ENCODE assay signal across 1 cellular context in the genomic region with DNA sequence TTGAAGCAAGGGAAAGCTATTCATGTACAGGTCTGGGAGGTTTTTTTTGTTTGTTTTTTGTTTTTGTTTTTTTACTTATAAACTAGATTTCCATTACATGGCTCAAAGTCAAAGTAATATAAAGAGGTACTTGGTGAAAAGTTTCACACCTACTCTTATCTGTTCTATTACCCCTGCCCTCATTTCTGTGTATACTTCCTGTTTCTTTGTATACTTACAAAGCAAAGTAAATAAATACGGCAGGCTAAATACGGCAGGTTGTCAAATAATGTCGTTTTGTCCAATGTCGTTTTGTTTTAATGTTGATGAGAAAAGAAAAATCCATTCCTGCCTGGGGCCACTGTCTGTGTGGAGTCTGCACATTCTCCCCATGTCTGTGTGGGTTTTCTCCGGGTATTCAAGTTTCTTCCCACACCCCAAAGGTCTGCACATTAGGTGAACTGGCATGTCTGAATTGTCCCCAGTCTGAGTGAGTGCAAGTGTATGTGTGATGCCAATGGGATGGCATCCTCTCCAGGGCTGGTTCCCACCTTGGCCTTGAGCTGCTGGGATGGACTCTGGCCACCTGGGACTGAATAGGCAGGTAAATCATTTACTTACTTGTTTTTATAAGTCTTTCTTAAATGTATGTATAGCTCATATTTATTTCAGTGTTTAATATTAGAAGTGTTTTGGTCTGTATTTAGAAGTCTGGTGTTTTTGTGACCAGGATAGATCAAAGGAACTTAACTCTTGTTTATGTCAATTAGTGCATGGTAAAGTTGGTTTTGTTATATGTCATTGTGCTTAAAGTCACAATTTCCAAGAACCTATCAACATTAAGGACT.
TF ChIP-seq lines count a peak whose summit lies in the region.

No MANE protein-coding gene starts in this region.

TF ChIP-seq in IMR-90, 13 proteins besides CTCF, POLR2A, EP300 and RAD21:
- no peak for TF ChIP-seq FOS (IDR thresholded peaks at IDR 0.05; ENCODE audit: low read depth, low read length)
- TF ChIP-seq CEBPB (IDR thresholded peaks at IDR 0.05; ENCODE audit: low read depth, low read length), result no peak
- TF ChIP-seq BHLHE40 (IDR thresholded peaks at IDR 0.05; ENCODE audit: low read depth, low read length), result no peak
- TF ChIP-seq RFX5 (IDR thresholded peaks at IDR 0.05; ENCODE audit: low read depth, low read length), result no peak
- TF ChIP-seq, protein P1, sequence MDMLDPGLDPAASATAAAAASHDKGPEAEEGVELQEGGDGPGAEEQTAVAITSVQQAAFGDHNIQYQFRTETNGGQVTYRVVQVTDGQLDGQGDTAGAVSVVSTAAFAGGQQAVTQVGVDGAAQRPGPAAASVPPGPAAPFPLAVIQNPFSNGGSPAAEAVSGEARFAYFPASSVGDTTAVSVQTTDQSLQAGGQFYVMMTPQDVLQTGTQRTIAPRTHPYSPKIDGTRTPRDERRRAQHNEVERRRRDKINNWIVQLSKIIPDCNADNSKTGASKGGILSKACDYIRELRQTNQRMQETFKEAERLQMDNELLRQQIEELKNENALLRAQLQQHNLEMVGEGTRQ (IDR thresholded peaks at IDR 0.05; ENCODE audit: low read depth, low read length), result no peak
- TF ChIP-seq NFE2L2 (IDR thresholded peaks at IDR 0.05; ENCODE audit: low read depth, low read length), result no peak
- TF ChIP-seq, protein P2, sequence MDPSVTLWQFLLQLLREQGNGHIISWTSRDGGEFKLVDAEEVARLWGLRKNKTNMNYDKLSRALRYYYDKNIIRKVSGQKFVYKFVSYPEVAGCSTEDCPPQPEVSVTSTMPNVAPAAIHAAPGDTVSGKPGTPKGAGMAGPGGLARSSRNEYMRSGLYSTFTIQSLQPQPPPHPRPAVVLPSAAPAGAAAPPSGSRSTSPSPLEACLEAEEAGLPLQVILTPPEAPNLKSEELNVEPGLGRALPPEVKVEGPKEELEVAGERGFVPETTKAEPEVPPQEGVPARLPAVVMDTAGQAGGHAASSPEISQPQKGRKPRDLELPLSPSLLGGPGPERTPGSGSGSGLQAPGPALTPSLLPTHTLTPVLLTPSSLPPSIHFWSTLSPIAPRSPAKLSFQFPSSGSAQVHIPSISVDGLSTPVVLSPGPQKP (IDR thresholded peaks at IDR 0.05; ENCODE audit: borderline replicate concordance, low read depth, low read length), result no peak
- no peak for TF ChIP-seq SMC3 (IDR thresholded peaks at IDR 0.05; ENCODE audit: low read depth, low read length)
- TF ChIP-seq MXI1 (IDR thresholded peaks at IDR 0.05; ENCODE audit: borderline replicate concordance, low read depth, low read length), result no peak
